Comparison of ENCODE assay signal across 9 cellular contexts in genomic region chr3:152524198-152525140, GRCh38.
A peak's percentile ranks its signal among the peaks of the same experiment; 100 is the strongest.
DNase-seq lines count a peak whose midpoint lies in the region; ATAC-seq, FAIRE-seq and TF ChIP-seq lines count a peak whose summit lies in the region.
"Had no signal": no experiment of that assay in that cellular context is flagged by ENCODE, and none has a peak within 500 bp of the region (broad histone marks: within the 10 kb centered on the region; RNA-seq: fewer than 3 reads in every experiment).

No MANE protein-coding gene starts in this region.

- H3K23ac ChIP-seq in IMR-90 (ENCODE audit: low read depth, low read length): no peak overlapping the region

- H3K4me3 ChIP-seq in IMR-90 (ENCODE audit: insufficient read depth, low read depth, low read length) (no peak overlapping the region), PC-9 (no peak overlapping the region), bronchial epithelial cell (ENCODE audit: low read depth, low read length) (no peak overlapping the region), uterus (no peak overlapping the region)
- H3K4me3 ChIP-seq: BLaER1 had no signal

- H3K9me3 ChIP-seq in IMR-90 (ENCODE audit: control insufficient read depth, insufficient read depth, low read length) (no peaks in the 10 kb centered on the region), PC-9 (ENCODE audit: insufficient read depth, low read depth) (no peaks in the 10 kb centered on the region), uterus (no peaks in the 10 kb centered on the region)
- H3K9me3 ChIP-seq: BLaER1 had no signal

- H2AFZ ChIP-seq in IMR-90 (replicated peaks; ENCODE audit: low read length, poor library complexity) (no peak overlapping the region), PC-9 (no peak overlapping the region)

- H3K27ac ChIP-seq in IMR-90 (ENCODE audit: insufficient read depth, low read length): no peak overlapping the region
- no peak overlapping the region for H3K27ac ChIP-seq in PC-9
- no peak overlapping the region for H3K27ac ChIP-seq in uterus
- H3K27ac ChIP-seq: BLaER1 had no signal

- H3K18ac ChIP-seq in IMR-90 (ENCODE audit: low read depth, low read length): no peak overlapping the region

- no peak overlapping the region for H4K8ac ChIP-seq in IMR-90 (ENCODE audit: low read depth in 2 of 2, low read length in 2 of 2)

- no peak overlapping the region for H2BK5ac ChIP-seq in IMR-90 (ENCODE audit: low read depth, low read length, poor library complexity, severe bottlenecking)

- H3K9me2 ChIP-seq in PC-9 (ENCODE audit: insufficient read depth): no peaks in the 10 kb centered on the region

- no peak overlapping the region for H2BK20ac ChIP-seq in IMR-90 (ENCODE audit: low read depth, low read length)

- H3K36me3 ChIP-seq in IMR-90 (ENCODE audit: control insufficient read depth, insufficient read depth, low read length): no peaks in the 10 kb centered on the region
- H3K36me3 ChIP-seq in PC-9 (ENCODE audit: low read depth): no peaks in the 10 kb centered on the region
- no peaks in the 10 kb centered on the region for H3K36me3 ChIP-seq in bronchial epithelial cell (ENCODE audit: control insufficient read depth, insufficient read depth, low read length)
- H3K36me3 ChIP-seq in uterus: no peaks in the 10 kb centered on the region
- H3K36me3 ChIP-seq: BLaER1 had no signal

- TF ChIP-seq RAD21 in IMR-90 (IDR thresholded peaks at IDR 0.05; ENCODE audit: low read length): peak; percentile 70

- H2BK15ac ChIP-seq in IMR-90 (ENCODE audit: low read depth, low read length): no peak overlapping the region

- FAIRE-seq in bronchial epithelial cell (lab: Jason Lieb, UNC): no peak

- in situ Hi-C loops in IMR-90 (cut with MboI; ENCODE audit: low sequenced_read_pairs): no loop called here

- DNase-seq in DMS153 treated with DMSO at 0.1 percent for 48 hours (lab: John Stamatoyannopoulos, UW; ENCODE audit: unreplicated experiment): peak; percentile 7
- DNase-seq in DMS153 (lab: John Stamatoyannopoulos, UW): no peak
- peak; percentile 62 for DNase-seq in IMR-90
- peak in 1 of 2 experiments; percentile 18 for DNase-seq in PC-9
- peak; percentile 64 for DNase-seq in bronchial epithelial cell (ENCODE audit: low read depth)
- peak; percentile 69 to 79 for DNase-seq in lung microvascular endothelial cell (ENCODE audit: low read depth in 2 of 2)
- peak in 1 of 2 donors; percentile 67 for DNase-seq in uterus

- H3K4me2 ChIP-seq in IMR-90 (ENCODE audit: low read depth, low read length) (no peak overlapping the region), PC-9 (no peak overlapping the region)
- H3K4me2 ChIP-seq: BLaER1 had no signal

- POLR2A ChIA-PET in IMR-90 (lab: Charles Lee; ENCODE audit: unreplicated experiment) (interaction anchor here (0.7 kb wide), 1 partner anchor 1011 kb away, joined by 3 read pairs; no protein-coding TSS in a partner anchor), PC-9 (lab: Charles Lee; ENCODE audit: unreplicated experiment) (interaction anchor here (0.6 kb wide), 1 partner anchor 49 kb away, joined by 25 read pairs; no protein-coding TSS in a partner anchor)

- H3F3A ChIP-seq in PC-9 (ENCODE audit: insufficient read depth, low read depth): no peaks in the 10 kb centered on the region

- H3K27me3 ChIP-seq in IMR-90 (ENCODE audit: control insufficient read depth, insufficient read depth, low read length) (no peaks in the 10 kb centered on the region), PC-9 (ENCODE audit: insufficient read depth, low read depth) (no peaks in the 10 kb centered on the region), bronchial epithelial cell (ENCODE audit: control insufficient read depth, insufficient read depth, low read length) (no peaks in the 10 kb centered on the region), uterus (no peaks in the 10 kb centered on the region)
- H3K27me3 ChIP-seq: BLaER1 had no signal

- H3K79me2 ChIP-seq in PC-9 (ENCODE audit: low read depth): no peaks in the 10 kb centered on the region

- ATAC-seq in GM19351 (IDR thresholded peaks at IDR 0.05; ENCODE audit: unreplicated experiment): peak; percentile 66
- ATAC-seq in IMR-90 (ENCODE audit: low read depth): peak; percentile 77

- dilution Hi-C loops in IMR-90 (cut with HindIII; ENCODE audit: low sequenced_read_pairs, unreplicated experiment): no loop called here

- no peaks in the 10 kb centered on the region for H3K9me1 ChIP-seq in IMR-90 (ENCODE audit: insufficient read depth, low read length)

- no CpG with 5 or more reads among the region's 3 CpGs for WGBS in IMR-90 (ENCODE audit: extremely low coverage in 2 of 2, insufficient read length in 1 of 2), 2 experiments

- no peaks in the 10 kb centered on the region for H3K79me1 ChIP-seq in IMR-90 (ENCODE audit: low read depth in 1 of 2, low read length in 2 of 2)

- H2AK5ac ChIP-seq in IMR-90 (ENCODE audit: low read depth, low read length): no peak overlapping the region

- H2AK9ac ChIP-seq in IMR-90 (replicated peaks; ENCODE audit: low read depth, low read length, poor library complexity): no peak overlapping the region

- H4K91ac ChIP-seq in IMR-90 (ENCODE audit: insufficient read depth, low read depth, low read length): no peak overlapping the region

- intact Hi-C loops in IMR-90 (cut with micrococcal nuclease) (loop anchor here (1.0 to 10.0 kb wide), 3 partner anchors 50 to 580 kb away; no protein-coding TSS in a partner anchor), PC-9 (cut with micrococcal nuclease; ENCODE audit: unreplicated experiment) (loop anchor here (5.0 kb wide), 1 partner anchor 1087 kb away; no protein-coding TSS in a partner anchor), uterus (cut with DNase I; ENCODE audit: low total_unique reads) (no loop called here)

- CTCF ChIA-PET in IMR-90 (lab: Yijun Ruan, JAX): interaction anchor here (0.8 kb wide), 1 partner anchor 18 kb away, joined by 3 read pairs; no protein-coding TSS in a partner anchor
- CTCF ChIA-PET in PC-9 (lab: Charles Lee): interaction anchor here (0.6 kb wide), 2 partner anchors 72 to 865 kb away, joined by 3 read pairs; no protein-coding TSS in a partner anchor

- BruUV-seq in IMR-90 (replicated peaks; lab: Mats Ljungman, UMichigan) (no TSS peak), PC-9 (replicated peaks; lab: Mats Ljungman, UMichigan) (no TSS peak)

- peak; percentile 77 for TF ChIP-seq CTCF in IMR-90 (conservative IDR thresholded peaks at IDR 0.05; ENCODE audit: low read depth, low read length)
- peak; percentile 95 for TF ChIP-seq CTCF in PC-9 (conservative IDR thresholded peaks at IDR 0.05)
- TF ChIP-seq CTCF in bronchial epithelial cell (IDR thresholded peaks at IDR 0.05; ENCODE audit: insufficient read depth, low read length, severe bottlenecking): peak; percentile 54
- TF ChIP-seq CTCF in uterus (IDR thresholded peaks at IDR 0.05): peak; percentile 76 to 84 (median 80)

- no peaks in the 10 kb centered on the region for H3K4me1 ChIP-seq in IMR-90 (ENCODE audit: control insufficient read depth, insufficient read depth, low read length)
- H3K4me1 ChIP-seq in PC-9 (replicated peaks; ENCODE audit: insufficient read depth): no peaks in the 10 kb centered on the region
- no peaks in the 10 kb centered on the region for H3K4me1 ChIP-seq in uterus
- H3K4me1 ChIP-seq: BLaER1 had no signal

- no peak overlapping the region for H2BK120ac ChIP-seq in IMR-90 (ENCODE audit: low read depth, low read length)

- H4K20me1 ChIP-seq in IMR-90 (ENCODE audit: insufficient read depth, low read length): no peaks in the 10 kb centered on the region
- H4K20me1 ChIP-seq in PC-9 (ENCODE audit: insufficient read depth): no peaks in the 10 kb centered on the region
- H4K20me1 ChIP-seq: BLaER1 had no signal

- no peak for TF ChIP-seq POLR2A in IMR-90 (IDR thresholded peaks at IDR 0.05; ENCODE audit: low read depth, low read length)
- TF ChIP-seq POLR2A in uterus (IDR thresholded peaks at IDR 0.05): no peak

- no peak overlapping the region for H3K56ac ChIP-seq in IMR-90 (ENCODE audit: extremely low read depth, insufficient read depth, low read length)

- H3K9ac ChIP-seq in IMR-90 (ENCODE audit: low read depth, low read length): no peak overlapping the region
- H3K9ac ChIP-seq: BLaER1 had no signal

- H4K5ac ChIP-seq in IMR-90 (ENCODE audit: low read depth, low read length): no peak overlapping the region

- no peak overlapping the region for H3K14ac ChIP-seq in IMR-90 (replicated peaks; ENCODE audit: low read depth, low read length)

- H3K4ac ChIP-seq in IMR-90 (ENCODE audit: low read depth, low read length): no peak overlapping the region

TF ChIP-seq in IMR-90, 13 proteins besides CTCF, POLR2A, EP300 and RAD21:
- TF ChIP-seq SMC3 (IDR thresholded peaks at IDR 0.05; ENCODE audit: low read depth, low read length) (peak; percentile 60), CEBPB (IDR thresholded peaks at IDR 0.05; ENCODE audit: low read depth, low read length) (no peak)
TF ChIP-seq in IMR-90: peak in this region for 1.
